In the genomic region with DNA sequence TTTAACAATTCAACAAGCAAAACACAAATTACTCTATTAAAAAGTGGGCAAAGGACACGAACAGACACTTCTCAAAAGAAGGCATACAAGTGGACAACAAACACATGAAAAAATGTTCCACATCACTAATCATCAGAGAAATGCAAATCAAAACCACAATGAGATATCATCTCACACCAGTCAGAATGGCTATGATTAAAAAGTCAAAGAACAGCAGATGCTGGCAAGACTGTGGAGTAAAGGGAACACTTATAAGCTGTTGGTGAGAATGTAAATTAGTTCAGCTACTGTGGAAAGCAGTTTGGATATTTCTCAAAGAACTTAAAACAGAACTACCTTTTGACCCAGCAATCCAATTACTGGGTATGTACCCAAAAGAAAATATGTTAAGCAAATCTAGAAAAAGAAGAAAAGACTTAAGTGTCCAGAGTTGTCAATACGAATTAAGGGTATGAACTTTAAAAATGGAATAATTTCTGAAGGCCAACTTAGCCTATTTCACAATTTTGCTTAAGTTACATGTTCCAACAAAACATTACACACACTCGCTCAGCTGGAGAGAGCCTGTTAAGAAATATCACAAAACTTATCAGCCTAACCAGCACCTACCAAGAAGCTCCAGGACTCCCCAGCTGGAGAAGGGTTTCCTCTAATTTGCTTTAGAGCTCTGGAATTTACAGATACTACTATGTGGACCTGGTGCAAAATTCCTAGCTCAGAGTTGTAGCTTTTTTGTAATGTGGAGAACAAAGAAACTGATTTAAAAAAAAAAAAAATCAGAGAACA, we compare ENCODE assay signal across 17 cellular contexts.
A peak's percentile ranks its signal among the peaks of the same experiment; 100 is the strongest.
DNase-seq lines count a peak whose midpoint lies in the region; ATAC-seq and TF ChIP-seq lines count a peak whose summit lies in the region.
"Had no signal": no experiment of that assay in that cellular context is flagged by ENCODE, and none has a peak within 500 bp of the region (broad histone marks: within the 10 kb centered on the region; RNA-seq: fewer than 3 reads in every experiment).

No MANE protein-coding gene starts in this region.

- H3K4me1 ChIP-seq in fibroblast of lung (ENCODE audit: control insufficient read depth, extremely low read depth, insufficient read depth, low read length) = no peaks in the 10 kb centered on the region

- H3K9me3 ChIP-seq in fibroblast of lung (ENCODE audit: control insufficient read depth, insufficient read depth, low read depth, low read length) = no peaks in the 10 kb centered on the region

- DNase-seq in GM12865 (ENCODE audit: low read depth) = peak; percentile 14
- DNase-seq in M059J (ENCODE audit: low read depth) = peak; percentile 51
- peak; percentile 45 to 50 for DNase-seq in fibroblast of lung (ENCODE audit: low read depth in 2 of 2)
- DNase-seq in nucleus accumbens (lab: John Stamatoyannopoulos, UW) = no peak
- no peak for DNase-seq in iPS-NIHi7 (ENCODE audit: extremely low spot score)
- no peak for DNase-seq in stimulated activated CD4-positive, alpha-beta T cell treated with anti-CD3 and anti-CD28 coated beads, Interleukin-12 subunit alpha, Interleukin-12 subunit beta, amount 100 ng/mL, for 4 hours
- DNase-seq: activated CD4-positive, alpha-beta memory T cell treated with anti-CD3 and anti-CD28 coated beads for 36 hours; activated T-cell treated with anti-CD3 and anti-CD28 coated beads, Interleukin-2, amount 50 U/mL, for 1 hour; effector CD8-positive, alpha-beta T cell; GDM1; NCI-H1048; NCI-H774; SW 1271 had no signal

- H3K27me3 ChIP-seq in fibroblast of lung (ENCODE audit: control insufficient read depth, insufficient read depth, low read length) = no peaks in the 10 kb centered on the region

- H3K36me3 ChIP-seq in fibroblast of lung (ENCODE audit: control insufficient read depth, insufficient read depth, low read length) = no peaks in the 10 kb centered on the region
- H3K36me3 ChIP-seq: thoracic aorta had no signal

- H4K20me1 ChIP-seq in fibroblast of lung (ENCODE audit: control insufficient read depth, extremely low read depth, insufficient read depth, low read length) = no peaks in the 10 kb centered on the region

- H3K27ac ChIP-seq in fibroblast of lung (ENCODE audit: insufficient read depth, low read length) = no peak overlapping the region
- H3K27ac ChIP-seq: HL-60, thoracic aorta had no signal

- no peak overlapping the region for H2AFZ ChIP-seq in fibroblast of lung (ENCODE audit: low read length)

- H3K9ac ChIP-seq in fibroblast of lung (ENCODE audit: insufficient read depth, low read length) = no peak overlapping the region

- H3K4me3 ChIP-seq in GM12865 (ENCODE audit: low read depth, low read length) (no peak overlapping the region), fibroblast of lung (replicated peaks in 1 of 4; ENCODE audit: control extremely low read depth in 1 of 4, insufficient read depth in 1 of 4, low read depth in 3 of 4, low read length in 4 of 4) (no peak overlapping the region)
- H3K4me3 ChIP-seq: thoracic aorta had no signal

- peak; percentile 66 for ATAC-seq in GM19324 (IDR thresholded peaks at IDR 0.05; ENCODE audit: low FRiP score, unreplicated experiment)
- ATAC-seq: natural killer cell treated with Interleukin-12 subunit alpha and Interleukin-12 subunit beta and Interleukin-15 and Interleukin-18, amount 100 ng/mL, for 72 hours had no signal

- TF ChIP-seq CTCF in GM12865 (IDR thresholded peaks at IDR 0.05; ENCODE audit: insufficient read depth, low read depth, low read length, missing control alignments) = no peak
- TF ChIP-seq CTCF in fibroblast of lung (conservative IDR thresholded peaks at IDR 0.05 in 1 of 2, IDR thresholded peaks at IDR 0.05 in 1 of 2; ENCODE audit: low read depth in 1 of 2, low read length in 2 of 2) = no peak

- H3K4me2 ChIP-seq in fibroblast of lung (ENCODE audit: extremely low read depth, insufficient read depth, low read length) = no peak overlapping the region

- H3K79me2 ChIP-seq in fibroblast of lung (ENCODE audit: control insufficient read depth, insufficient read depth, low read length) = no peaks in the 10 kb centered on the region

Comparison
In these comparisons a context has a peak if more than half of its experiments do, and no peak if none do; other contexts are left out.
1. DNase-seq: peak in GM12865 (single experiment), M059J (single experiment) and fibroblast of lung (2 of 2); none in nucleus accumbens (0 of 56), iPS-NIHi7 (single experiment) and stimulated activated CD4-positive, alpha-beta T cell treated with anti-CD3 and anti-CD28 coated beads, Interleukin-12 subunit alpha, Interleukin-12 subunit beta, amount 100 ng/mL, for 4 hours (single experiment).